Comparison of ENCODE assay signal across 13 cellular contexts in the genomic region with DNA sequence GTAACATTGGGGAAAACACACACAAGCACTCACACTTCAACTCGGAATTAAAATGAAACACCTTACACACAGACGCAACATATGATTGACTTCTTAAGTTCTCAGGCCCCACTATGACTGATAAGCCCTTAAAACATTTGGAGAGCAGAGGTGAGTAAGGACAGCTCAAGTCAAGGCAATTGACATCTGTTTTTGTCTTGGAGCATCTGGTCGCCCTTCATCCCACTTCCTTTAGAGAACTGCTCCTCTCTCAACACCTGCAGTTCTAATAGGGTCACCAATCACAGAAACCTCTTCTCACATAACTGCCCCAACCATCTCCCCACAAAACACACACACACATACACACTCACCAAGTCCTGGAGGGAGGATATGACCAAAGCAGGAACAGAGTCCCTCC. TPM values are rescaled to one million over a fixed set of nuclear protein-coding genes. Genes with fewer than 3 reads are reported as not detected.
DNase-seq lines count a peak whose midpoint lies in the region; TF ChIP-seq lines count a peak whose summit lies in the region.
"Had no signal": no experiment of that assay in that cellular context is flagged by ENCODE, and none has a peak within 500 bp of the region (broad histone marks: within the 10 kb centered on the region; RNA-seq: fewer than 3 reads in every experiment).

No MANE protein-coding gene starts in this region.

- no peak overlapping the region for H3K9ac ChIP-seq in OCI-LY1 (ENCODE audit: low read length)
- H3K9ac ChIP-seq: BLaER1 treated with 17β-estradiol and CSF1 and Interleukin-3, amounts not matched to agents 10 nM and 100 nM had no signal

- no peak overlapping the region for H3K4me2 ChIP-seq in OCI-LY1 (ENCODE audit: low read length)
- H3K4me2 ChIP-seq: BLaER1 treated with 17β-estradiol and CSF1 and Interleukin-3, amounts not matched to agents 10 nM and 100 nM had no signal

- H3K9me3 ChIP-seq in cardiac muscle cell (ENCODE audit: low read depth) (no peaks in the 10 kb centered on the region), OCI-LY1 (ENCODE audit: low read length) (no peaks in the 10 kb centered on the region)

- in situ Hi-C loops in GM13976 (cut with MboI; ENCODE audit: low sequenced_read_pairs, unreplicated experiment): no loop called here

- no peak for TF ChIP-seq CTCF in cardiac muscle cell (IDR thresholded peaks at IDR 0.05; ENCODE audit: low read depth, low read length)
- no peak for TF ChIP-seq CTCF in OCI-LY1 (IDR thresholded peaks at IDR 0.05; ENCODE audit: low read length)
- no peak for TF ChIP-seq CTCF in GM13976 (IDR thresholded peaks at IDR 0.05; ENCODE audit: borderline replicate concordance, control extremely low read depth, extremely low read depth, insufficient read depth, missing control alignments)

- intact Hi-C loops in cardiac septum (cut with DNase I): no loop called here

- no peak for DNase-seq in cardiac muscle cell (ENCODE audit: low read depth in 1 of 2, low spot score in 1 of 2)
- DNase-seq in cardiac septum (ENCODE audit: low spot score): no peak
- peak; percentile 57 to 87 for DNase-seq in NCI-H524 (lab: John Stamatoyannopoulos, UW)
- DNase-seq in effector CD4-positive, alpha-beta T cell: no peak
- DNase-seq in GM13976 (ENCODE audit: low spot score): no peak
- DNase-seq in midbrain (lab: John Stamatoyannopoulos, UW): no peak
- DNase-seq: ACHN; CD4-positive, CD25-positive, alpha-beta regulatory T cell; DMS79; GOT3; H9 had no signal

- H3K36me3 ChIP-seq in cardiac muscle cell (no peaks in the 10 kb centered on the region), OCI-LY1 (ENCODE audit: insufficient read depth, low read length) (no peaks in the 10 kb centered on the region)
- H3K36me3 ChIP-seq: BLaER1 treated with 17β-estradiol and CSF1 and Interleukin-3, amounts not matched to agents 10 nM and 100 nM had no signal

- no peak overlapping the region for H3K4me3 ChIP-seq in cardiac muscle cell
- H3K4me3 ChIP-seq in OCI-LY1 (ENCODE audit: low read depth, low read length, poor library complexity, severe bottlenecking): no peak overlapping the region
- H3K4me3 ChIP-seq: BLaER1 treated with 17β-estradiol and CSF1 and Interleukin-3, amounts not matched to agents 10 nM and 100 nM had no signal

- H3F3A ChIP-seq in OCI-LY1 (ENCODE audit: insufficient read depth, low read length): no peaks in the 10 kb centered on the region

- H4K20me1 ChIP-seq in OCI-LY1 (ENCODE audit: insufficient read depth, low read length): no peaks in the 10 kb centered on the region
- H4K20me1 ChIP-seq: BLaER1 treated with 17β-estradiol and CSF1 and Interleukin-3, amounts not matched to agents 10 nM and 100 nM had no signal

- H2AFZ ChIP-seq in OCI-LY1 (ENCODE audit: low read length): no peak overlapping the region

- H3K4me1 ChIP-seq in cardiac muscle cell (ENCODE audit: low read depth) (peaks cover 23% of the 10 kb centered on the region), OCI-LY1 (ENCODE audit: insufficient read depth, low read length, severe bottlenecking) (no peaks in the 10 kb centered on the region)
- H3K4me1 ChIP-seq: BLaER1 treated with 17β-estradiol and CSF1 and Interleukin-3, amounts not matched to agents 10 nM and 100 nM had no signal

- no peaks in the 10 kb centered on the region for H3K79me2 ChIP-seq in OCI-LY1 (ENCODE audit: insufficient read depth, low read length)

- H3K27me3 ChIP-seq in cardiac muscle cell (no peaks in the 10 kb centered on the region), OCI-LY1 (ENCODE audit: insufficient read depth, low read length) (no peaks in the 10 kb centered on the region)
- H3K27me3 ChIP-seq: BLaER1 treated with 17β-estradiol and CSF1 and Interleukin-3, amounts not matched to agents 10 nM and 100 nM had no signal

- no peaks in the 10 kb centered on the region for H3K9me2 ChIP-seq in OCI-LY1 (ENCODE audit: low read depth, low read length)

- H3K27ac ChIP-seq in cardiac muscle cell (peak overlapping the region; percentile 73), OCI-LY1 (ENCODE audit: low read depth, low read length, poor library complexity, severe bottlenecking) (peak overlapping the region; percentile 68)
- H3K27ac ChIP-seq: BLaER1 treated with 17β-estradiol and CSF1 and Interleukin-3, amounts not matched to agents 10 nM and 100 nM had no signal

RNA-seq across cellular contexts. Expression of a gene that starts 43.4 kb away (rescaled TPM):
- total RNA-seq in cardiac muscle cell (8.5 and 29.0 TPM in 2 replicates), cardiac septum (6.2 TPM)
- 18.1 and 18.4 TPM in 2 replicates for polyA plus RNA-seq in cardiac muscle cell
- total RNA-seq: CD4-positive, CD25-positive, alpha-beta regulatory T cell had no signal
- polyA plus RNA-seq: CD4-positive, CD25-positive, alpha-beta regulatory T cell had no signal

Comparison
In these comparisons a context has a peak if more than half of its experiments do, and no peak if none do; other contexts are left out.
1. DNase-seq: peak in NCI-H524 (2 of 2); none in cardiac muscle cell (0 of 2), cardiac septum (single experiment), effector CD4-positive, alpha-beta T cell (single experiment), GM13976 (single experiment) and midbrain (single experiment).